Comparison of ENCODE assay signal across 17 cellular contexts in the genomic region with DNA sequence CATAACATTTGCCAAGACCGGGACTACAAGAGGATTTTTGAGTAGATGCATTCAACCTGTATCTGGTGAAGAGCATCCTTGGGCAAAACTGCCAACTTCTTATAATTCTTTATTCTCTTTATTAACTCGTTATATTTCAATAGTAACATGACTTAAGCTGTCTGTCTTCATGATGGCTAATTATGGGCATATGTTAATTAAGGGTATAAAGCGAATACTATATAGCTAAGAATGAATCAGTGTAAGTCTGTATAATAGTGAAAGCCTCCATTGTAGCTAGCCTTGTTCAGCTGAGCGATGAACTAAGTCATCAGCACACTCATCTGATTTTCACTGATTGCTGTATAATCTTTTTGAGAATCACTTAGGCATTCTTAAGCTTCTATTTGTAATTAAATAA. TPM values are rescaled to one million over a fixed set of nuclear protein-coding genes. Genes with fewer than 3 reads are reported as not detected.
DNase-seq lines count a peak whose midpoint lies in the region; ATAC-seq and TF ChIP-seq lines count a peak whose summit lies in the region.
"Had no signal": no experiment of that assay in that cellular context is flagged by ENCODE, and none has a peak within 500 bp of the region (broad histone marks: within the 10 kb centered on the region; RNA-seq: fewer than 3 reads in every experiment).

No MANE protein-coding gene starts in this region.

- H3K4me2 ChIP-seq in BLaER1 (0 out of 2 replicates have a peak overlapping the region, but pooled peaks have one; percentile 25), mammary epithelial cell (ENCODE audit: insufficient read depth, low read depth, low read length) (no peak overlapping the region)

- H3K9ac ChIP-seq in BLaER1 (no peak overlapping the region), mammary epithelial cell (ENCODE audit: insufficient read depth, low read length) (no peak overlapping the region)

- DNase-seq in foreskin melanocyte: peak; percentile 53
- DNase-seq in midbrain (lab: John Stamatoyannopoulos, UW): peak; percentile 51
- DNase-seq in superior temporal gyrus (ENCODE audit: extremely low spot score): peak; percentile 79
- DNase-seq in stimulated activated CD4-positive, alpha-beta T cell treated with anti-CD3 and anti-CD28 coated beads, Interleukin-4, amount 100 ng/mL, for 4 hours: no peak
- no peak for DNase-seq in mammary epithelial cell
- no peak for DNase-seq in sciatic nerve (ENCODE audit: low spot score)
- DNase-seq: 8988T; AML-193; Caco-2; CD4-positive, alpha-beta memory T cell; GF-D8; HCEC 1CT; HFFc6 had no signal

- dilution Hi-C loops in mammary epithelial cell (cut with HindIII; ENCODE audit: low sequenced_read_pairs): no loop called here

- no peaks in the 10 kb centered on the region for H3K9me3 ChIP-seq in BLaER1
- H3K9me3 ChIP-seq in mammary epithelial cell (replicated peaks; ENCODE audit: insufficient read depth, low read length): no peaks in the 10 kb centered on the region
- H3K9me3 ChIP-seq: Caco-2 had no signal

- H3K79me2 ChIP-seq in mammary epithelial cell (ENCODE audit: insufficient read depth, low read length): no peaks in the 10 kb centered on the region

- WGBS in mammary epithelial cell (ENCODE audit: low coverage, missing lambda C conversion rate): 81% methylated on average over 4 of the region's 4 CpGs

- H3K4me3 ChIP-seq in BLaER1 (no peak overlapping the region), mammary epithelial cell (replicated peaks in 1 of 3; ENCODE audit: insufficient read depth in 1 of 3, low read depth in 2 of 3, low read length in 3 of 3) (no peak overlapping the region)

- CTCF ChIA-PET in mammary epithelial cell (lab: Charles Lee; ENCODE audit: low non-redundant PET): no interaction called here

- in situ Hi-C loops in mammary epithelial cell (cut with MboI; ENCODE audit: low sequenced_read_pairs in 2 of 2): no loop called here

- intact Hi-C loops in mammary epithelial cell (cut with micrococcal nuclease) (no loop called here), sciatic nerve (cut with DNase I) (loop anchor here (5.0 kb wide), 1 partner anchor 424 kb away; no protein-coding TSS in a partner anchor)

- H4K20me1 ChIP-seq in BLaER1 (no peaks in the 10 kb centered on the region), mammary epithelial cell (ENCODE audit: insufficient read depth, low read length) (no peaks in the 10 kb centered on the region)

- peaks cover 38% of the 10 kb centered on the region for H3K4me1 ChIP-seq in BLaER1
- no peaks in the 10 kb centered on the region for H3K4me1 ChIP-seq in mammary epithelial cell (ENCODE audit: insufficient read depth, low read length)

- no TSS peak for BruUV-seq in mammary epithelial cell (replicated peaks; lab: Mats Ljungman, UMichigan)

- TF ChIP-seq CTCF in mammary epithelial cell (conservative IDR thresholded peaks at IDR 0.05 in 1 of 2, IDR thresholded peaks at IDR 0.05 in 1 of 2; ENCODE audit: extremely low read depth in 1 of 2, insufficient read depth in 1 of 2, low read depth in 1 of 2, low read length in 2 of 2): no peak

- H3K27me3 ChIP-seq in BLaER1 (no peaks in the 10 kb centered on the region), mammary epithelial cell (ENCODE audit: insufficient read depth, low read length) (no peaks in the 10 kb centered on the region)

- H3K36me3 ChIP-seq in BLaER1: no peaks in the 10 kb centered on the region
- H3K36me3 ChIP-seq in mammary epithelial cell (ENCODE audit: insufficient read depth, low read length): no peaks in the 10 kb centered on the region

- H3K27ac ChIP-seq in BLaER1 (no peak overlapping the region), mammary epithelial cell (ENCODE audit: insufficient read depth, low read depth, low read length) (no peak overlapping the region)
- H3K27ac ChIP-seq: C4-2B had no signal

- no peak overlapping the region for H2AFZ ChIP-seq in mammary epithelial cell (ENCODE audit: low read depth, low read length)

- no peak for ATAC-seq in sciatic nerve

RNA-seq across cellular contexts. Expression of a gene that starts 41.9 kb away (rescaled TPM):
- not detected for total RNA-seq in mammary epithelial cell
- not detected for polyA plus RNA-seq in mammary epithelial cell
- not detected for polyA minus RNA-seq in mammary epithelial cell
- total RNA-seq in sciatic nerve: not detected
- total RNA-seq: H4, HFFc6, HT1080 had no signal

Comparison
In these comparisons a context has a peak if more than half of its experiments do, and no peak if none do; other contexts are left out.
1. DNase-seq: peak in foreskin melanocyte (single experiment), midbrain (single experiment) and superior temporal gyrus (single experiment); none in stimulated activated CD4-positive, alpha-beta T cell treated with anti-CD3 and anti-CD28 coated beads, Interleukin-4, amount 100 ng/mL, for 4 hours (0 of 2), mammary epithelial cell (single experiment) and sciatic nerve (single experiment).